In genomic region chr12:102385343-102385742, GRCh38 we compare ENCODE assay signal across 5 cellular contexts.
"Had no signal": no experiment of that assay in that cellular context is flagged by ENCODE, and none has a peak within 500 bp of the region (broad histone marks: within the 10 kb centered on the region; RNA-seq: fewer than 3 reads in every experiment).

No MANE protein-coding gene starts in this region.

- H3K4me1 Mint-ChIP-seq: IgD-negative memory B cell had no signal

- H3K4me3 Mint-ChIP-seq: IgD-negative memory B cell had no signal

- H3K27ac Mint-ChIP-seq: IgD-negative memory B cell had no signal

- H3K36me3 Mint-ChIP-seq: IgD-negative memory B cell had no signal

- DNase-seq: IMR-90, KBM-7 had no signal

- ATAC-seq: HepG2, K562 had no signal
